1 cellular context compared by ENCODE assay signal in the genomic region with DNA sequence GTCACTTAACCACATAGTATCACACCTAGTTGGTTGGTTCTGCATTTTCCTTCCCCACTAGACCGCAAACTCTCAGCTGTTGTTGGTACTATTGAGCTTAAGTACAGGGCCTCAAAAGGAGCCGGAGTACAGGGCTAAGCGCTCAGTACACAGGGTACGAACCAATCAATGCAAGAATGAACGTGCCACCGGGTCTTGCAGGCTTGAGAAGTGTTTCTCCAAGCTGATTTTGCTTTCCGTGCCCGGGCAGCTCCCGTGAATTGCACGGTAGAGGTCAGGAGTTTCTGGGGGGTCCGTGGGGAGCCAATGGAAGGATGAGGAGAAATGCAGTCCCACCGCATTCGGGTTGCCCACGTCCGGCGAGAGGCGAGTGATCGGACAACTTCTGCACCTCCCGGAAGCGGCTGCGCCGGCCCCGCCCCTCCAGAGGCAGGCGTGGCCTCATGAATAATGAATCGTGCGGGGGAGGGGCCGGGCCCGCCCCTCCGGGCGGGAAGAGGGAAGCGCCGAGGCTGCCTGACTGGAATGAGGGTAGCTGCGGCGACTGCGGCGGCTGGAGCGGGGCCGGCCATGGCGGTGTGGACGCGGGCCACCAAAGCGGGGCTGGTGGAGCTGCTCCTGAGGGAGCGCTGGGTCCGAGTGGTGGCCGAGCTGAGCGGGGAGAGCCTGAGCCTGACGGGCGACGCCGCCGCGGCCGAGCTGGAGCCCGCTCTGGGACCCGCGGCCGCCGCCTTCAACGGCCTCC.
A peak's percentile ranks its signal among the peaks of the same experiment; 100 is the strongest.
TF ChIP-seq lines count a peak whose summit lies in the region.

A gene (plus strand): TSS at position 523 of the 745 bp plus-strand sequence. CDS start 3 bp downstream, at position 526.

TF ChIP-seq in HepG2, 621 proteins besides CTCF, POLR2A, EP300 and RAD21 (continued from another document and continues in another):
- TF ChIP-seq, protein P1, sequence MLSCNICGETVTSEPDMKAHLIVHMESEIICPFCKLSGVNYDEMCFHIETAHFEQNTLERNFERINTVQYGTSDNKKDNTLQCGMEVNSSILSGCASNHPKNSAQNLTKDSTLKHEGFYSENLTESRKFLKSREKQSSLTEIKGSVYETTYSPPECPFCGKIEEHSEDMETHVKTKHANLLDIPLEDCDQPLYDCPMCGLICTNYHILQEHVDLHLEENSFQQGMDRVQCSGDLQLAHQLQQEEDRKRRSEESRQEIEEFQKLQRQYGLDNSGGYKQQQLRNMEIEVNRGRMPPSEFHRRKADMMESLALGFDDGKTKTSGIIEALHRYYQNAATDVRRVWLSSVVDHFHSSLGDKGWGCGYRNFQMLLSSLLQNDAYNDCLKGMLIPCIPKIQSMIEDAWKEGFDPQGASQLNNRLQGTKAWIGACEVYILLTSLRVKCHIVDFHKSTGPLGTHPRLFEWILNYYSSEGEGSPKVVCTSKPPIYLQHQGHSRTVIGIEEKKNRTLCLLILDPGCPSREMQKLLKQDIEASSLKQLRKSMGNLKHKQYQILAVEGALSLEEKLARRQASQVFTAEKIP (CRISPR knock-in tag; IDR thresholded peaks at IDR 0.05; ENCODE audit: borderline replicate concordance): no peak
- TF ChIP-seq, protein P2, sequence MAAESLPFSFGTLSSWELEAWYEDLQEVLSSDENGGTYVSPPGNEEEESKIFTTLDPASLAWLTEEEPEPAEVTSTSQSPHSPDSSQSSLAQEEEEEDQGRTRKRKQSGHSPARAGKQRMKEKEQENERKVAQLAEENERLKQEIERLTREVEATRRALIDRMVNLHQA (CRISPR knock-in tag; IDR thresholded peaks at IDR 0.05): peak; percentile 63; the same call in 1 of the 2 replicates
- peak; percentile 74 for TF ChIP-seq ZNF451 (CRISPR knock-in tag; IDR thresholded peaks at IDR 0.05)
- TF ChIP-seq ZNF773 (CRISPR knock-in tag; IDR thresholded peaks at IDR 0.05; ENCODE audit: borderline replicate concordance): peak; percentile 83; the same call in 1 of the 2 replicates
- TF ChIP-seq, protein P3, sequence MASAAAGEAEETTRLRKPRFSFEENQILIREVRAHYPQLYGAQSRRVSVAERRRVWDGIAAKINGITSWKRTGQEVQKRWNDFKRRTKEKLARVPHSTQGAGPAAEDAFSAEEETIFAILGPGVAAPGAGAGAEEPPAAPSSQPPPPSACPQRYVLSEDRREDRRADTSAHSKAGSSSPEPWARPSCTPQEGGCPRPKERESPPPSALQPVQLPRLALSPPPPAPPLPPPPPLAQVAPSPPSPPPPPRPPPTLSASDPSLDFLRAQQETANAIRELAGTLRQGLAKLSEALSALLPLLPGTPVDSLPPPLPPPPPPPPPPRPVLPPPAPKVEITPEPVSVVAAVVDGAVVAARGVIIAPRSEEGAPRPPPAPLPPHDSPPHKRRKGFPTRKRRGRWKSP (CRISPR knock-in tag; IDR thresholded peaks at IDR 0.05): peak; percentile 80; the same call in 1 of the 2 replicates
- TF ChIP-seq ZNF746 (CRISPR knock-in tag; IDR thresholded peaks at IDR 0.05): no peak; the same call in 1 of the 2 replicates
- TF ChIP-seq KDM2A (CRISPR knock-in tag; IDR thresholded peaks at IDR 0.05; ENCODE audit: borderline replicate concordance, low read depth): peak; percentile 66
- TF ChIP-seq ZNF713 (CRISPR knock-in tag; IDR thresholded peaks at IDR 0.05): peak; percentile 99
- TF ChIP-seq CREB1 (IDR thresholded peaks at IDR 0.05): no peak
- TF ChIP-seq CREB1 (CRISPR knock-in tag; IDR thresholded peaks at IDR 0.05): no peak
- TF ChIP-seq ZNF720 (CRISPR knock-in tag; IDR thresholded peaks at IDR 0.05): 0 out of 2 replicates have a peak, but pooled peaks have one; percentile 69
- TF ChIP-seq ASH2L (IDR thresholded peaks at IDR 0.05; ENCODE audit: insufficient read length, low read depth, low read length): peak; percentile 95
- TF ChIP-seq ZNF768 (CRISPR knock-in tag; IDR thresholded peaks at IDR 0.05): peak; percentile 70; the same call in 1 of the 2 replicates
- TF ChIP-seq PPARG (CRISPR knock-in tag; conservative IDR thresholded peaks at IDR 0.05): no peak
- TF ChIP-seq KLF12 (CRISPR knock-in tag; IDR thresholded peaks at IDR 0.05; ENCODE audit: borderline replicate concordance): 0 out of 2 replicates have a peak, but pooled peaks have one; percentile 52
- TF ChIP-seq MED1 (CRISPR knock-in tag; IDR thresholded peaks at IDR 0.05): peak; percentile 56; the same call in 1 of the 2 replicates
- peak; percentile 50; the same call in 1 of the 2 replicates for TF ChIP-seq HMG20B (CRISPR knock-in tag; conservative IDR thresholded peaks at IDR 0.05)
- TF ChIP-seq EZH2 (conservative IDR thresholded peaks at IDR 0.05; ENCODE audit: low read depth, low read length): no peak
- peak; percentile 76; the same call in 1 of the 2 replicates for TF ChIP-seq ZSCAN25 (CRISPR knock-in tag; IDR thresholded peaks at IDR 0.05)
- peak; percentile 97 for TF ChIP-seq FOXC1 (CRISPR knock-in tag; IDR thresholded peaks at IDR 0.05; ENCODE audit: borderline replicate concordance)
- TF ChIP-seq, protein P4, sequence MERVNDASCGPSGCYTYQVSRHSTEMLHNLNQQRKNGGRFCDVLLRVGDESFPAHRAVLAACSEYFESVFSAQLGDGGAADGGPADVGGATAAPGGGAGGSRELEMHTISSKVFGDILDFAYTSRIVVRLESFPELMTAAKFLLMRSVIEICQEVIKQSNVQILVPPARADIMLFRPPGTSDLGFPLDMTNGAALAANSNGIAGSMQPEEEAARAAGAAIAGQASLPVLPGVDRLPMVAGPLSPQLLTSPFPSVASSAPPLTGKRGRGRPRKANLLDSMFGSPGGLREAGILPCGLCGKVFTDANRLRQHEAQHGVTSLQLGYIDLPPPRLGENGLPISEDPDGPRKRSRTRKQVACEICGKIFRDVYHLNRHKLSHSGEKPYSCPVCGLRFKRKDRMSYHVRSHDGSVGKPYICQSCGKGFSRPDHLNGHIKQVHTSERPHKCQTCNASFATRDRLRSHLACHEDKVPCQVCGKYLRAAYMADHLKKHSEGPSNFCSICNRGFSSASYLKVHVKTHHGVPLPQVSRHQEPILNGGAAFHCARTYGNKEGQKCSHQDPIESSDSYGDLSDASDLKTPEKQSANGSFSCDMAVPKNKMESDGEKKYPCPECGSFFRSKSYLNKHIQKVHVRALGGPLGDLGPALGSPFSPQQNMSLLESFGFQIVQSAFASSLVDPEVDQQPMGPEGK (CRISPR knock-in tag; IDR thresholded peaks at IDR 0.05): peak; percentile 75; the same call in 1 of the 2 replicates
- TF ChIP-seq, protein P5, sequence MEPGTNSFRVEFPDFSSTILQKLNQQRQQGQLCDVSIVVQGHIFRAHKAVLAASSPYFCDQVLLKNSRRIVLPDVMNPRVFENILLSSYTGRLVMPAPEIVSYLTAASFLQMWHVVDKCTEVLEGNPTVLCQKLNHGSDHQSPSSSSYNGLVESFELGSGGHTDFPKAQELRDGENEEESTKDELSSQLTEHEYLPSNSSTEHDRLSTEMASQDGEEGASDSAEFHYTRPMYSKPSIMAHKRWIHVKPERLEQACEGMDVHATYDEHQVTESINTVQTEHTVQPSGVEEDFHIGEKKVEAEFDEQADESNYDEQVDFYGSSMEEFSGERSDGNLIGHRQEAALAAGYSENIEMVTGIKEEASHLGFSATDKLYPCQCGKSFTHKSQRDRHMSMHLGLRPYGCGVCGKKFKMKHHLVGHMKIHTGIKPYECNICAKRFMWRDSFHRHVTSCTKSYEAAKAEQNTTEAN (CRISPR knock-in tag; conservative IDR thresholded peaks at IDR 0.05): peak; percentile 85; the same call in 1 of the 2 replicates
- TF ChIP-seq TMF1 (CRISPR knock-in tag; IDR thresholded peaks at IDR 0.05; ENCODE audit: low read depth): no peak
- peak; percentile 43 for TF ChIP-seq ZBTB38 (CRISPR knock-in tag; IDR thresholded peaks at IDR 0.05)
- TF ChIP-seq JUNB (CRISPR knock-in tag; IDR thresholded peaks at IDR 0.05; ENCODE audit: borderline replicate concordance): no peak; the same call in 1 of the 2 replicates
- peak; percentile 93; the same call in 1 of the 2 replicates for TF ChIP-seq ZNF83 (CRISPR knock-in tag; IDR thresholded peaks at IDR 0.05; ENCODE audit: borderline replicate concordance)
- TF ChIP-seq GTF2F1 (IDR thresholded peaks at IDR 0.05; ENCODE audit: low read length): no peak
- TF ChIP-seq, protein P6, sequence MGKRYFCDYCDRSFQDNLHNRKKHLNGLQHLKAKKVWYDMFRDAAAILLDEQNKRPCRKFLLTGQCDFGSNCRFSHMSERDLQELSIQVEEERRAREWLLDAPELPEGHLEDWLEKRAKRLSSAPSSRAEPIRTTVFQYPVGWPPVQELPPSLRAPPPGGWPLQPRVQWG (CRISPR knock-in tag; IDR thresholded peaks at IDR 0.05; ENCODE audit: borderline replicate concordance, low read depth): no peak
- TF ChIP-seq CBX2 (IDR thresholded peaks at IDR 0.05; ENCODE audit: low read depth, low read length): no peak
- TF ChIP-seq CBX2 (CRISPR knock-in tag; IDR thresholded peaks at IDR 0.05; ENCODE audit: low read depth): no peak
- no peak for TF ChIP-seq NFRKB (IDR thresholded peaks at IDR 0.05)
- no peak for TF ChIP-seq POLR2AphosphoS2 (IDR thresholded peaks at IDR 0.05; ENCODE audit: low read depth, low read length)
- peak; percentile 42; the same call in 1 of the 2 replicates for TF ChIP-seq IRF2 (CRISPR knock-in tag; IDR thresholded peaks at IDR 0.05)
- TF ChIP-seq ZNF772 (CRISPR knock-in tag; IDR thresholded peaks at IDR 0.05): peak; percentile 96
- TF ChIP-seq, protein P7, sequence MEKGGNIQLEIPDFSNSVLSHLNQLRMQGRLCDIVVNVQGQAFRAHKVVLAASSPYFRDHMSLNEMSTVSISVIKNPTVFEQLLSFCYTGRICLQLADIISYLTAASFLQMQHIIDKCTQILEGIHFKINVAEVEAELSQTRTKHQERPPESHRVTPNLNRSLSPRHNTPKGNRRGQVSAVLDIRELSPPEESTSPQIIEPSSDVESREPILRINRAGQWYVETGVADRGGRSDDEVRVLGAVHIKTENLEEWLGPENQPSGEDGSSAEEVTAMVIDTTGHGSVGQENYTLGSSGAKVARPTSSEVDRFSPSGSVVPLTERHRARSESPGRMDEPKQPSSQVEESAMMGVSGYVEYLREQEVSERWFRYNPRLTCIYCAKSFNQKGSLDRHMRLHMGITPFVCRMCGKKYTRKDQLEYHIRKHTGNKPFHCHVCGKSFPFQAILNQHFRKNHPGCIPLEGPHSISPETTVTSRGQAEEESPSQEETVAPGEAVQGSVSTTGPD (CRISPR knock-in tag; IDR thresholded peaks at IDR 0.05): peak; percentile 64
- TF ChIP-seq, protein P8, sequence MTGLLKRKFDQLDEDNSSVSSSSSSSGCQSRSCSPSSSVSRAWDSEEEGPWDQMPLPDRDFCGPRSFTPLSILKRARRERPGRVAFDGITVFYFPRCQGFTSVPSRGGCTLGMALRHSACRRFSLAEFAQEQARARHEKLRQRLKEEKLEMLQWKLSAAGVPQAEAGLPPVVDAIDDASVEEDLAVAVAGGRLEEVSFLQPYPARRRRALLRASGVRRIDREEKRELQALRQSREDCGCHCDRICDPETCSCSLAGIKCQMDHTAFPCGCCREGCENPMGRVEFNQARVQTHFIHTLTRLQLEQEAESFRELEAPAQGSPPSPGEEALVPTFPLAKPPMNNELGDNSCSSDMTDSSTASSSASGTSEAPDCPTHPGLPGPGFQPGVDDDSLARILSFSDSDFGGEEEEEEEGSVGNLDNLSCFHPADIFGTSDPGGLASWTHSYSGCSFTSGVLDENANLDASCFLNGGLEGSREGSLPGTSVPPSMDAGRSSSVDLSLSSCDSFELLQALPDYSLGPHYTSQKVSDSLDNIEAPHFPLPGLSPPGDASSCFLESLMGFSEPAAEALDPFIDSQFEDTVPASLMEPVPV (CRISPR knock-in tag; IDR thresholded peaks at IDR 0.05): no peak
- TF ChIP-seq ZNF484 (CRISPR knock-in tag; IDR thresholded peaks at IDR 0.05; ENCODE audit: borderline replicate concordance, low read depth): no peak
- peak; percentile 84; the same call in 1 of the 2 replicates for TF ChIP-seq ZNF567 (CRISPR knock-in tag; IDR thresholded peaks at IDR 0.05; ENCODE audit: borderline replicate concordance)
- TF ChIP-seq ZNF577 (CRISPR knock-in tag; IDR thresholded peaks at IDR 0.05; ENCODE audit: borderline replicate concordance, low read depth): no peak
- no peak for TF ChIP-seq SRF (IDR thresholded peaks at IDR 0.05; ENCODE audit: low read depth, low read length)
- TF ChIP-seq ZNF550 (CRISPR knock-in tag; IDR thresholded peaks at IDR 0.05; ENCODE audit: borderline replicate concordance): peak; percentile 88; the same call in 1 of the 2 replicates
- peak; percentile 81; the same call in 1 of the 2 replicates for TF ChIP-seq KDM5B (CRISPR knock-in tag; IDR thresholded peaks at IDR 0.05; ENCODE audit: borderline replicate concordance)
- peak; percentile 96 for TF ChIP-seq RBFOX2 (IDR thresholded peaks at IDR 0.05; ENCODE audit: low read depth, low read length)
- TF ChIP-seq SIN3B (IDR thresholded peaks at IDR 0.05; ENCODE audit: low read length): no peak
- TF ChIP-seq MAFK (conservative IDR thresholded peaks at IDR 0.05 in 1 of 2, IDR thresholded peaks at IDR 0.05 in 1 of 2; ENCODE audit: low read length in 2 of 2): no peak
- no peak for TF ChIP-seq FOXK2 (IDR thresholded peaks at IDR 0.05)
- TF ChIP-seq, protein P9, sequence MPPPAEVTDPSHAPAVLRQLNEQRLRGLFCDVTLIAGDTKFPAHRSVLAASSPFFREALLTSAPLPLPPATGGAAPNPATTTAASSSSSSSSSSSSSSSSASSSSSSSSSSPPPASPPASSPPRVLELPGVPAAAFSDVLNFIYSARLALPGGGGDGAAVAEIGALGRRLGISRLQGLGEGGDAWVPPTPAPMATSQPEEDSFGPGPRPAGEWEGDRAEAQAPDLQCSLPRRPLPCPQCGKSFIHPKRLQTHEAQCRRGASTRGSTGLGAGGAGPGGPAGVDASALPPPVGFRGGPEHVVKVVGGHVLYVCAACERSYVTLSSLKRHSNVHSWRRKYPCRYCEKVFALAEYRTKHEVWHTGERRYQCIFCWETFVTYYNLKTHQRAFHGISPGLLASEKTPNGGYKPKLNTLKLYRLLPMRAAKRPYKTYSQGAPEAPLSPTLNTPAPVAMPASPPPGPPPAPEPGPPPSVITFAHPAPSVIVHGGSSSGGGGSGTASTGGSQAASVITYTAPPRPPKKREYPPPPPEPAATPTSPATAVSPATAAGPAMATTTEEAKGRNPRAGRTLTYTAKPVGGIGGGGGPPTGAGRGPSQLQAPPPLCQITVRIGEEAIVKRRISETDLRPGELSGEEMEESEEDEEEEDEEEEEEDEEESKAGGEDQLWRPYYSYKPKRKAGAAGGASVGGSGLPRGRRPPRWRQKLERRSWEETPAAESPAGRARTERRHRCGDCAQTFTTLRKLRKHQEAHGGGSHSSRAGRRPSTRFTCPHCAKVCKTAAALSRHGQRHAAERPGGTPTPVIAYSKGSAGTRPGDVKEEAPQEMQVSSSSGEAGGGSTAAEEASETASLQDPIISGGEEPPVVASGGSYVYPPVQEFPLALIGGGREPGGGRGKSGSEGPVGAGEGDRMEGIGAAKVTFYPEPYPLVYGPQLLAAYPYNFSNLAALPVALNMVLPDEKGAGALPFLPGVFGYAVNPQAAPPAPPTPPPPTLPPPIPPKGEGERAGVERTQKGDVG (CRISPR knock-in tag; IDR thresholded peaks at IDR 0.05; ENCODE audit: borderline replicate concordance): peak; percentile 42; the same call in 1 of the 2 replicates
- peak; percentile 80 for TF ChIP-seq ZNF510 (CRISPR knock-in tag; IDR thresholded peaks at IDR 0.05; ENCODE audit: low read depth)
- 0 out of 2 replicates have a peak, but pooled peaks have one; percentile 44 for TF ChIP-seq ZIK1 (CRISPR knock-in tag; IDR thresholded peaks at IDR 0.05; ENCODE audit: borderline replicate concordance, low read depth)
- TF ChIP-seq ZNF557 (CRISPR knock-in tag; IDR thresholded peaks at IDR 0.05): peak; percentile 53; the same call in 1 of the 2 replicates
- no peak for TF ChIP-seq SP1 (IDR thresholded peaks at IDR 0.05)
- TF ChIP-seq SP1 (CRISPR knock-in tag; IDR thresholded peaks at IDR 0.05): peak; percentile 95
- TF ChIP-seq SNRNP70 (IDR thresholded peaks at IDR 0.05; ENCODE audit: low read depth, low read length): no peak
